ENCODE assay signal across 8 cellular contexts in the genomic region with DNA sequence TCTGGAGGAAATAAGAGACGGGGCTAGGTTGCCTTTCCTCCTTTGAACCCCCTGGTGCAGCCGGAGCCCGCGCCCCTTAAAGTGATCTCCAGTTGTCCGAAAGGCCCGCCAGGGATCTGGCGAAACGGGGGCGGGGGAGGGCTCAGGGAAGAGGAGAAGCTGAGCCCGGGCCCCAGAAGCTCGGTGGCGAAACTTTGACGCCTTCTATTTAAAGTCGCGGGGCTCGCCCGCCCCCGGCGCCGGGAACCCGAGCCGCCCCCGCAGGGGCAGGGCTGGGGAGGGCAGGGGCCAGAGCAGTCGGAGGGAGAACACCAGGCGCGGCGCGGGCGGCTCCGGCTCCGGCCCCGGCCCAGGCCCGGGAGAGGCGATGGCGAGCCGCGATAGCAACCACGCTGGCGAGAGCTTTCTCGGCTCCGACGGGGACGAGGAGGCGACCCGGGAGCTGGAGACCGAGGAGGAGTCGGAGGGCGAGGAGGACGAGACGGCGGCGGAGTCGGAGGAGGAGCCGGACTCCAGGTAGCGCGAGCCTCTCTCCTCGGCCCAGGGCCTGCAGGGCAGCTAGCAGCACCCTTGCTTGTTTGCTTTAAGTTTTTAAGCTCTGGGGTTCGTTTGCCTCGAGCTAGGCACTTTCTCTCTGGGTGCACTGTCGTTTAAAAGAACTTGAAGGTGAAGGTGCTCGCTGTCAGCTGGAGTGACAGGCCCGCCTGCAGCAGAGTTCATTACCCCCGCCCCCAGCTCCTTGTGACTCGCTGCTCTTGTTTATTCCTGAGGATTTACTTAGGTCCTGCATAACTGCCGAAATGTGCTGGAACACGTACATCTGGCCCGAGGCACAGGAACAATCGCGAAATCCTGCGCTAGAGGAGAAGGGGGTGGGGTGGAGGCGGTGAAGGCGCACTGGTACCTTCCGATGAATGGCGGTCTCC. TPM values are rescaled to one million over a fixed set of nuclear protein-coding genes. Genes with fewer than 3 reads are reported as not detected.
DNase-seq lines count a peak whose midpoint lies in the region; ATAC-seq and TF ChIP-seq lines count a peak whose summit lies in the region.

Gene CMYA5 (plus strand): TSS at position 296 of the 926 bp plus-strand sequence. CDS start 72 bp downstream, at position 368.

- H3K27ac ChIP-seq in esophagus (ENCODE audit: low read depth in 2 of 2, low read length in 1 of 2) (peak within 1 kb of the TSS; percentile 59 to 66), lower lobe of right lung (peak within 1 kb of the TSS; percentile 34), thoracic aorta (peak within 1 kb of the TSS in 1 of 2 donors; percentile 59)

- peak; percentile 76 to 83 for ATAC-seq in lower lobe of right lung
- peak; percentile 63 for ATAC-seq in thoracic aorta (ENCODE audit: insufficient number of reproducible peaks, low FRiP score, low read depth)
- ATAC-seq in GM18907 (IDR thresholded peaks at IDR 0.05; ENCODE audit: unreplicated experiment), result no peak

- H3K4me1 ChIP-seq in NT2/D1 (ENCODE audit: insufficient read depth, insufficient read length) (no peaks in the 10 kb centered on the region), esophagus (ENCODE audit: control insufficient read depth in 2 of 2, insufficient read depth in 2 of 2, low read length in 1 of 2) (no peaks in the 10 kb centered on the region), lower lobe of right lung (peaks cover 6% of the 10 kb centered on the region), thoracic aorta (ENCODE audit: control insufficient read depth in 1 of 2, low read depth in 2 of 2) (peaks cover 0 to 6% of the 10 kb centered on the region in 2 donors)

- H3K27me3 ChIP-seq in NT2/D1 (ENCODE audit: insufficient read depth, insufficient read length) (no peaks in the 10 kb centered on the region), esophagus (ENCODE audit: control insufficient read depth in 1 of 2, insufficient read depth in 2 of 2, low read length in 2 of 2) (no peaks in the 10 kb centered on the region), lower lobe of right lung (ENCODE audit: low read depth) (no peaks in the 10 kb centered on the region), thoracic aorta (replicated peaks; ENCODE audit: insufficient read depth) (no peaks in the 10 kb centered on the region)

- peak within 1 kb of the TSS; percentile 76 for H3K9ac ChIP-seq in NT2/D1 (ENCODE audit: insufficient read length, low read depth)

- intact Hi-C loops in lower lobe of right lung (cut with DNase I), result no loop called here

- 25 to 32% methylated on average over 53 to 74 of the region's 74 CpGs for WGBS in esophagus, 2 donors

- H3K36me3 ChIP-seq in NT2/D1 (ENCODE audit: insufficient read depth, insufficient read length, low read length), result peaks cover 3% of the 10 kb centered on the region
- H3K36me3 ChIP-seq in esophagus (ENCODE audit: control insufficient read depth in 2 of 2, insufficient read depth in 2 of 2, low read length in 1 of 2), result no peaks in the 10 kb centered on the region
- peaks cover 3% of the 10 kb centered on the region for H3K36me3 ChIP-seq in lower lobe of right lung
- no peaks in the 10 kb centered on the region for H3K36me3 ChIP-seq in thoracic aorta

- H3K9me3 ChIP-seq in NT2/D1 (ENCODE audit: insufficient read depth, low read length), result no peaks in the 10 kb centered on the region
- no peaks in the 10 kb centered on the region for H3K9me3 ChIP-seq in esophagus (ENCODE audit: control insufficient read depth in 2 of 2, insufficient read depth in 1 of 2, low read depth in 1 of 2, low read length in 1 of 2)
- H3K9me3 ChIP-seq in lower lobe of right lung, result no peaks in the 10 kb centered on the region
- no peaks in the 10 kb centered on the region for H3K9me3 ChIP-seq in thoracic aorta

- DNase-seq in NT2/D1 (ENCODE audit: low read depth, low spot score), result no peak
- peak; percentile 55 for DNase-seq in lower lobe of right lung
- no peak for DNase-seq in thoracic aorta (ENCODE audit: low spot score)
- no peak for DNase-seq in COR-L47 (lab: John Stamatoyannopoulos, UW)
- no peak for DNase-seq in HuH-7 (ENCODE audit: low spot score)
- no peak for DNase-seq in foreskin melanocyte

- peak within 1 kb of the TSS; percentile 24 for H3K4me3 ChIP-seq in NT2/D1 (ENCODE audit: insufficient read length, low read depth)
- peak within 1 kb of the TSS; percentile 59 to 66 for H3K4me3 ChIP-seq in esophagus (ENCODE audit: low read depth in 1 of 2, low read length in 2 of 2)
- peak within 1 kb of the TSS; percentile 56 for H3K4me3 ChIP-seq in lower lobe of right lung
- peak within 1 kb of the TSS; percentile 76 for H3K4me3 ChIP-seq in thoracic aorta

- TF ChIP-seq CTCF in lower lobe of right lung (IDR thresholded peaks at IDR 0.05) (no peak), thoracic aorta (IDR thresholded peaks at IDR 0.05) (no peak)

RNA-seq across cellular contexts. Expression of gene CMYA5, which starts in this region (rescaled TPM):
- under 1 TPM; 0.46 to 0.55 TPM for polyA plus RNA-seq in esophagus
- 2.0 TPM for total RNA-seq in lower lobe of right lung
- total RNA-seq in thoracic aorta, result 1 to 10 TPM; 1.6 to 5.6 TPM

Comparison
In these comparisons a context has a peak if more than half of its experiments do, and no peak if none do; other contexts are left out.
1. H3K4me3 ChIP-seq: peak in every context shown above with its lines; median percentile 76 in thoracic aorta; 62 in esophagus; 56 in lower lobe of right lung; 24 in NT2/D1.